21 cellular contexts compared by ENCODE assay signal in the genomic region with DNA sequence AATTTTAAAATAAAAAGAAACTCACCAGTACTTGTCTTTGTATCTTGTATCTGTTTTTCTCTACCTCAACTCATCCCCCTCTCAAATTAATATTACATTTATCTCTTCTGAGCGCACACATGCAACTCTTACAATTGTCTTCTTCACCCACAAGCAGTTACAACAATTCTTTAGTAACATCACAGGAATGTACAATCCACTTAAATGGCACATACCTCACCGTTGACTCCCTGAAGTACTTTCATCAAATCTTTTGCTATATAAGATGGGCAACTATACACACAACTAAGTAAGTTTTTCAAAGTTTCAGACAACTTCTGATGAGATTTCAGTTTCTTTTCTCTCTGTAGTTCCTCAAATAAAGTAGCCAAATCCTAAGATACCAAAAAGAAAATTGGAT. TPM values are rescaled to one million over a fixed set of nuclear protein-coding genes. Genes with fewer than 3 reads are reported as not detected.
DNase-seq lines count a peak whose midpoint lies in the region; ATAC-seq, FAIRE-seq and TF ChIP-seq lines count a peak whose summit lies in the region.
"Had no signal": no experiment of that assay in that cellular context is flagged by ENCODE, and none has a peak within 500 bp of the region (broad histone marks: within the 10 kb centered on the region; RNA-seq: fewer than 3 reads in every experiment).

No MANE protein-coding gene starts in this region.

- no peak overlapping the region for H4K8ac ChIP-seq in mesenchymal stem cell (ENCODE audit: low read length)

- FAIRE-seq in GM12878 (lab: Jason Lieb, UNC) = no peak

- no peak overlapping the region for H3K23ac ChIP-seq in mesenchymal stem cell (ENCODE audit: low read length in 2 of 2)

- H4K20me1 ChIP-seq in GM12878 (ENCODE audit: control insufficient read depth, insufficient read depth) = no peaks in the 10 kb centered on the region

- POLR2A ChIA-PET in GM12878 (lab: Charles Lee) = no interaction called here

- H3K14ac ChIP-seq in mesenchymal stem cell (ENCODE audit: low read length in 2 of 2) = no peak overlapping the region

- DNase-seq in AG10803 (ENCODE audit: low read depth) (peak; percentile 77), GM04504 (ENCODE audit: low read depth) (peak; percentile 12), GM12878 (ENCODE audit: low read depth, low spot score) (no peak), mesenchymal stem cell (peak; percentile 49), upper lobe of left lung (no peak)
- DNase-seq: activated CD4-positive, CD25-positive, alpha-beta regulatory T cell; activated CD8-positive, alpha-beta memory T cell treated with anti-CD3 and anti-CD28 coated beads for 24 hours; glutamatergic neuron; left colon; NCI-H1417 treated with DMSO at 0.1 percent for 48 hours; NCI-H524; stimulated activated naive CD4-positive, alpha-beta T cell treated with Interleukin-2 at 50 U/mL for 16 hours; T1000; tibial artery had no signal

- in situ Hi-C loops in GM12878 (cut with MboI) = no loop called here

- TF ChIP-seq CTCF in AG10803 (conservative IDR thresholded peaks at IDR 0.05; ENCODE audit: low read length) (no peak), GM12878 (IDR thresholded peaks at IDR 0.05 in 2 of 3, conservative IDR thresholded peaks at IDR 0.05 in 1 of 3; ENCODE audit: control insufficient read depth in 2 of 3, extremely low read depth in 1 of 3, insufficient read depth in 1 of 3, low read depth in 3 of 3, low read length in 3 of 3) (no peak), upper lobe of left lung (IDR thresholded peaks at IDR 0.05) (no peak)

- H4K91ac ChIP-seq in mesenchymal stem cell (ENCODE audit: low read length) = no peak overlapping the region

- no peak overlapping the region for H3K27ac ChIP-seq in GM12878 (ENCODE audit: control insufficient read depth, insufficient read depth)
- no peak overlapping the region for H3K27ac ChIP-seq in mesenchymal stem cell (ENCODE audit: low read length, poor library complexity, severe bottlenecking)
- no peak overlapping the region for H3K27ac ChIP-seq in upper lobe of left lung
- H3K27ac ChIP-seq: BLaER1 treated with 17β-estradiol and CSF1 and Interleukin-3, amounts not matched to agents 10 nM and 100 nM; prostate gland; skin epidermis; tibial artery had no signal

- no peak overlapping the region for H3K4ac ChIP-seq in mesenchymal stem cell (ENCODE audit: low read depth in 1 of 2, low read length in 2 of 2)

- TSS peak; percentile 7 for BruUV-seq in GM12878 (replicated peaks; lab: Mats Ljungman, UMichigan)

- no peaks in the 10 kb centered on the region for H3K79me2 ChIP-seq in GM12878 (ENCODE audit: control insufficient read depth, insufficient read depth, low read length)

- WGBS in GM12878 (ENCODE audit: insufficient coverage, insufficient replicate concordance, low lambda C conversion rate, missing lambda C conversion rate) = 48% methylated on average over 2 of the region's 2 CpGs
- 23% methylated on average over 2 of the region's 2 CpGs for WGBS in mesenchymal stem cell
- 56 to 70% methylated on average over 2 of the region's 2 CpGs for WGBS in upper lobe of left lung, 2 donors

- no peak overlapping the region for H2AFZ ChIP-seq in GM12878 (ENCODE audit: control insufficient read depth, low read depth, low read length)
- H2AFZ ChIP-seq in mesenchymal stem cell (ENCODE audit: low read depth, low read length) = no peak overlapping the region

- H3K4me2 ChIP-seq in GM12878 (ENCODE audit: control insufficient read depth, insufficient read depth) (no peak overlapping the region), mesenchymal stem cell (ENCODE audit: low read length, poor library complexity, severe bottlenecking) (no peak overlapping the region)
- H3K4me2 ChIP-seq: BLaER1 treated with 17β-estradiol and CSF1 and Interleukin-3, amounts not matched to agents 10 nM and 100 nM had no signal

- H2AK5ac ChIP-seq in mesenchymal stem cell (ENCODE audit: low read length, severe bottlenecking) = no peak overlapping the region

- H3K9me3 ChIP-seq in GM12878 (replicated peaks; ENCODE audit: control insufficient read depth, insufficient read depth, low read length) (no peaks in the 10 kb centered on the region), mesenchymal stem cell (ENCODE audit: control insufficient read depth, low read length) (no peaks in the 10 kb centered on the region), upper lobe of left lung (no peaks in the 10 kb centered on the region)
- H3K9me3 ChIP-seq: BLaER1 treated with 17β-estradiol and CSF1 and Interleukin-3, amounts not matched to agents 10 nM and 100 nM; prostate gland; tibial artery had no signal

- no peak for TF ChIP-seq POLR2A in GM12878 (IDR thresholded peaks at IDR 0.05; ENCODE audit: low read depth, low read length)
- no peak for TF ChIP-seq POLR2A in upper lobe of left lung (IDR thresholded peaks at IDR 0.05)

- H3K4me1 ChIP-seq in GM12878 (ENCODE audit: control insufficient read depth, insufficient read depth, low read length) (no peaks in the 10 kb centered on the region), mesenchymal stem cell (ENCODE audit: control insufficient read depth, insufficient read depth, low read depth, low read length) (no peaks in the 10 kb centered on the region), upper lobe of left lung (no peaks in the 10 kb centered on the region)
- H3K4me1 ChIP-seq: BLaER1 treated with 17β-estradiol and CSF1 and Interleukin-3, amounts not matched to agents 10 nM and 100 nM; prostate gland; tibial artery had no signal

- CTCF ChIA-PET in GM12878 (lab: Yijun Ruan, JAX) = no interaction called here

- no peak overlapping the region for H2BK120ac ChIP-seq in mesenchymal stem cell (ENCODE audit: low read depth, low read length)

- no peak for TF ChIP-seq RAD21 in GM12878 (IDR thresholded peaks at IDR 0.05; ENCODE audit: insufficient read depth, low read depth, low read length)

- no peak for ATAC-seq in GM12878
- no peak for ATAC-seq in upper lobe of left lung (ENCODE audit: low FRiP score in 2 of 2)
- ATAC-seq in GM19463 (IDR thresholded peaks at IDR 0.05; ENCODE audit: unreplicated experiment) = no peak
- no peak for ATAC-seq in esophagus mucosa
- ATAC-seq: activated T-helper 17 cell treated with anti-CD3 and anti-CD28 coated beads, Interleukin-2, amount 50 U/mL, for 72 hours; left colon had no signal

- H2BK15ac ChIP-seq in mesenchymal stem cell (ENCODE audit: low read depth, poor library complexity, severe bottlenecking) = no peak overlapping the region

- H3K27me3 ChIP-seq in GM12878 (replicated peaks in 1 of 2; ENCODE audit: control insufficient read depth in 2 of 2, insufficient read depth in 2 of 2, low read length in 1 of 2) (no peaks in the 10 kb centered on the region), mesenchymal stem cell (ENCODE audit: control insufficient read depth in 1 of 2, insufficient read depth in 1 of 2, low read length in 2 of 2) (no peaks in the 10 kb centered on the region), upper lobe of left lung (no peaks in the 10 kb centered on the region)
- H3K27me3 ChIP-seq: BLaER1 treated with 17β-estradiol and CSF1 and Interleukin-3, amounts not matched to agents 10 nM and 100 nM; tibial artery had no signal

- peaks cover 5% of the 10 kb centered on the region for H3K79me1 ChIP-seq in mesenchymal stem cell (replicated peaks; ENCODE audit: low read length, poor library complexity, severe bottlenecking)

- H3K36me3 ChIP-seq in GM12878 (ENCODE audit: control insufficient read depth in 2 of 2, insufficient read depth in 2 of 2, low read length in 1 of 2) (peaks cover 3 to 14% of the 10 kb centered on the region in 2 experiments; a peak in 3 of 4 replicates), mesenchymal stem cell (ENCODE audit: control insufficient read depth in 1 of 2, insufficient read depth in 2 of 2, low read depth in 1 of 2, low read length in 2 of 2) (peaks cover 9 to 94% of the 10 kb centered on the region in 2 experiments), upper lobe of left lung (peaks cover 22 to 91% (median 52%) of the 10 kb centered on the region in 4 donors)

- no peak for TF ChIP-seq EP300 in GM12878 (IDR thresholded peaks at IDR 0.05; ENCODE audit: borderline replicate concordance in 1 of 2, control insufficient read depth in 1 of 2, low read depth in 2 of 2, low read length in 2 of 2)
- no peak for TF ChIP-seq EP300 in upper lobe of left lung (IDR thresholded peaks at IDR 0.05)

- intact Hi-C loops in GM12878 (cut with micrococcal nuclease; ENCODE audit: unreplicated experiment) = no loop called here

- no peak overlapping the region for H2BK12ac ChIP-seq in mesenchymal stem cell (ENCODE audit: low read length in 2 of 2)

- H2BK5ac ChIP-seq in mesenchymal stem cell (ENCODE audit: low read depth, low read length, poor library complexity, severe bottlenecking) = no peak overlapping the region

- no peak overlapping the region for H3K4me3 ChIP-seq in AG10803 (ENCODE audit: low read length)
- H3K4me3 ChIP-seq in GM12878 = no peak overlapping the region
- H3K4me3 ChIP-seq in mesenchymal stem cell (ENCODE audit: insufficient read depth in 1 of 2, low read depth in 1 of 2, low read length in 2 of 2) = no peak overlapping the region
- no peak overlapping the region for H3K4me3 ChIP-seq in upper lobe of left lung
- H3K4me3 ChIP-seq: BLaER1 treated with 17β-estradiol and CSF1 and Interleukin-3, amounts not matched to agents 10 nM and 100 nM; prostate gland; SK-N-MC; skin epidermis; tibial artery had no signal

- SMC1A ChIA-PET in GM12878 (lab: Charles Lee; ENCODE audit: uncharacterized antibody, unreplicated experiment) = interaction anchor here (1.1 kb wide), 1 partner anchor 23 kb away, joined by 3 read pairs; no protein-coding TSS in a partner anchor

- H3K9ac ChIP-seq in GM12878 (ENCODE audit: control insufficient read depth, insufficient read depth, low read length) = no peak overlapping the region
- no peak overlapping the region for H3K9ac ChIP-seq in mesenchymal stem cell (ENCODE audit: low read length)
- H3K9ac ChIP-seq: BLaER1 treated with 17β-estradiol and CSF1 and Interleukin-3, amounts not matched to agents 10 nM and 100 nM had no signal

- H3K18ac ChIP-seq in mesenchymal stem cell (ENCODE audit: low read depth in 1 of 2, low read length in 2 of 2) = no peak overlapping the region

- RAD21 ChIA-PET in GM12878 (lab: Charles Lee; ENCODE audit: unreplicated experiment) = no interaction called here

RNA-seq across cellular contexts. Expression of gene HEATR1, which starts 28.3 kb away (rescaled TPM):
- total RNA-seq in GM12878 (2013; cell fraction: nucleolus; rRNA removed) = 181 and 182 TPM in 2 replicates
- total RNA-seq in GM12878 (2014; rRNA removed) (47.8 and 49.7 TPM in 2 replicates), GM12878 (2014; rRNA removed; fragmentation: Illumina TruSeq; extraction: Trizol) (53.4 and 53.8 TPM in 2 replicates), GM12878 (2021) (61.7 and 72.3 TPM in 2 replicates), upper lobe of left lung (10 to 100 TPM in 5 of 6 donors, 1 to 10 TPM in 1; 9.0 to 27.5 (median 18.5) TPM), esophagus mucosa (25.1 TPM)
- 14.2 TPM for polyA plus RNA-seq in GM12878 (2011; ENCODE audit: low read depth)
- polyA plus RNA-seq in GM12878 (2011; rRNA removed) (28.7 and 30.6 TPM in 2 replicates), GM12878 (2014; fragmentation: Illumina TruSeq; extraction: Trizol) (36.0 and 39.7 TPM in 2 replicates), GM12878 (2014; fragmentation: Nextera tagmentation; extraction: Ambion mirVana) (10 to 100 TPM in 1 of 2 experiments, 1 to 10 TPM in 1; 8.6 to 16.7 TPM), GM12878 (2014; rRNA removed) (25.5 and 26.1 TPM in 2 replicates), GM12878 (2016; fragmentation: Nextera tagmentation; extraction: Ambion mirVana) (10 to 100 TPM; 48.9 to 49.4 TPM)
- polyA plus RNA-seq in GM12878 (2011; cell fraction: cytosol; rRNA removed) = 14.1 and 14.4 TPM in 2 replicates
- polyA plus RNA-seq in GM12878 (2011; cell fraction: nucleus; rRNA removed) = 40.0 and 43.2 TPM in 2 replicates
- 14.2 and 18.0 TPM in 2 replicates for polyA plus RNA-seq in GM12878 (2012)
- polyA minus RNA-seq in GM12878 (2011; rRNA and poly(A)+ RNA removed) = 88.8 and 112 TPM in 2 replicates
- 28.7 and 34.9 TPM in 2 replicates for polyA minus RNA-seq in GM12878 (2011; cell fraction: cytosol; rRNA and poly(A)+ RNA removed)
- 49.6 and 80.5 TPM in 2 replicates for polyA minus RNA-seq in GM12878 (2011; cell fraction: nucleus; rRNA and poly(A)+ RNA removed)
- 9.3 TPM for polyA plus RNA-seq in mesenchymal stem cell (2013, experiment 1 of 2)
- 8.7 TPM for polyA plus RNA-seq in mesenchymal stem cell (2013, experiment 2 of 2)

RNA-seq across cellular contexts. Expression of gene LGALS8, which starts 52.2 kb away (rescaled TPM):
- 165 and 175 TPM in 2 replicates for total RNA-seq in GM12878 (2013; cell fraction: nucleolus; rRNA removed)
- total RNA-seq in GM12878 (2014; rRNA removed) = 16.0 and 23.9 TPM in 2 replicates
- total RNA-seq in GM12878 (2014; rRNA removed; fragmentation: Illumina TruSeq; extraction: Trizol) = 19.9 and 20.0 TPM in 2 replicates
- total RNA-seq in GM12878 (2021) = 15.4 and 16.4 TPM in 2 replicates
- 35.3 TPM for polyA plus RNA-seq in GM12878 (2011; ENCODE audit: low read depth)
- polyA plus RNA-seq in GM12878 (2011; rRNA removed) = 86.5 and 107 TPM in 2 replicates
- polyA plus RNA-seq in GM12878 (2011; cell fraction: cytosol; rRNA removed) = 45.3 and 58.0 TPM in 2 replicates
- 233 and 364 TPM in 2 replicates for polyA plus RNA-seq in GM12878 (2011; cell fraction: nucleus; rRNA removed)
- 28.4 and 44.1 TPM in 2 replicates for polyA plus RNA-seq in GM12878 (2012)
- polyA plus RNA-seq in GM12878 (2014; fragmentation: Illumina TruSeq; extraction: Trizol) = 20.4 and 21.6 TPM in 2 replicates
- polyA plus RNA-seq in GM12878 (2014; fragmentation: Nextera tagmentation; extraction: Ambion mirVana) = 10 to 100 TPM; 15.9 to 18.6 TPM
- polyA plus RNA-seq in GM12878 (2014; rRNA removed) = 24.2 and 25.2 TPM in 2 replicates
- 10 to 100 TPM; 18.0 to 19.8 TPM for polyA plus RNA-seq in GM12878 (2016; fragmentation: Nextera tagmentation; extraction: Ambion mirVana)
- 53.5 and 60.1 TPM in 2 replicates for polyA minus RNA-seq in GM12878 (2011; rRNA and poly(A)+ RNA removed)
- 11.9 and 13.4 TPM in 2 replicates for polyA minus RNA-seq in GM12878 (2011; cell fraction: cytosol; rRNA and poly(A)+ RNA removed)
- 76.8 and 81.1 TPM in 2 replicates for polyA minus RNA-seq in GM12878 (2011; cell fraction: nucleus; rRNA and poly(A)+ RNA removed)
- 48.8 TPM for polyA plus RNA-seq in mesenchymal stem cell (2013, experiment 1 of 2)
- 48.3 TPM for polyA plus RNA-seq in mesenchymal stem cell (2013, experiment 2 of 2)
- total RNA-seq in upper lobe of left lung = 100 to 1,000 TPM in 1 of 6 donors, 10 to 100 TPM in 5; 56.2 to 225 (median 75.2) TPM
- 30.1 TPM for total RNA-seq in esophagus mucosa

Comparison
In these comparisons a context has a peak if more than half of its experiments do, and no peak if none do; other contexts are left out.
1. DNase-seq: peak in AG10803 (single experiment), GM04504 (single experiment) and mesenchymal stem cell (single experiment); none in GM12878 (single experiment) and upper lobe of left lung (0 of 2).